In the genomic region with DNA sequence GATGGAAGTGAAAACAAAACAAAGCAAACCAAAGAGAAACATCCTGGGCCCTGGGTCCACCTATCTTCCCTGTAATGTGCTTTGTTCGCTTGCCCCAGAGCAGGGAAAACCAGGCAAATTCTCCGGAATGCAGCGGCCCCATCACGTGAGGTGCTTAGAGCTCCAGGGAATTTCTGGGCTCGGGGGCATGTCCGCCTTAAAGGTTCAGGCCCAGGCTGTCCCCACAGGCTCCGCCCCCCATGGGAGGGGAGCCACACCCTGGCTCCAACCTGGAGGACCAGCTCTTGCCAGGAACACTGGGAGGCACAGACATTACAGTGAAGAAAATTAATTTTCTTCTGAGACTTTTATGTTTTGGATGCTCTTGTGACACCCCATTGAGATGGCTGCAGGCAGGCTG, we compare ENCODE assay signal across 18 cellular contexts.
A peak's percentile ranks its signal among the peaks of the same experiment; 100 is the strongest.
DNase-seq lines count a peak whose midpoint lies in the region; ATAC-seq and TF ChIP-seq lines count a peak whose summit lies in the region.
"Had no signal": no experiment of that assay in that cellular context is flagged by ENCODE, and none has a peak within 500 bp of the region (broad histone marks: within the 10 kb centered on the region; RNA-seq: fewer than 3 reads in every experiment).

No MANE protein-coding gene starts in this region.

- no peak overlapping the region for H3K4me3 ChIP-seq in HUES64 (ENCODE audit: low read length)
- H3K4me3 ChIP-seq: K562, SK-N-MC had no signal

- peaks cover 22% of the 10 kb centered on the region for H3K4me1 ChIP-seq in HUES64 (ENCODE audit: insufficient read depth, low read length)

- H3K9me3 Mint-ChIP-seq in nephron progenitor cell = no peaks in the 10 kb centered on the region
- H3K9me3 Mint-ChIP-seq: CD4-positive, CD25-positive, alpha-beta regulatory T cell had no signal

- WGBS in HUES64 = 43% methylated on average over 7 of the region's 7 CpGs

- H3K36me3 ChIP-seq in HUES64 (ENCODE audit: insufficient read depth, low read length) = no peaks in the 10 kb centered on the region

- H3K9me3 ChIP-seq in HUES64 (ENCODE audit: insufficient read depth, low read depth, low read length) = no peaks in the 10 kb centered on the region

- DNase-seq in ELF-1 (ENCODE audit: low read depth, low spot score) (peak; percentile 96), iPS DF 19.7 (ENCODE audit: low read depth, low spot score) (peak; percentile 40), nephron progenitor cell (peak; percentile 28), DMS 273 treated with DMSO at 0.1 percent for 48 hours (lab: John Stamatoyannopoulos, UW) (no peak)
- DNase-seq: AML-193; Calu3; CD4-positive, CD25-positive, alpha-beta regulatory T cell; DND-41; GOT3; NCI-H1436; NCI-H2029 treated with DMSO at 0.1 percent for 48 hours; NCI-H226; NCI-H526 had no signal

- H3K27me3 Mint-ChIP-seq in nephron progenitor cell (ENCODE audit: low read depth, poor library complexity) = peaks cover 3% of the 10 kb centered on the region
- H3K27me3 Mint-ChIP-seq: CD4-positive, CD25-positive, alpha-beta regulatory T cell had no signal

- H3K36me3 Mint-ChIP-seq in nephron progenitor cell (ENCODE audit: low read depth) = peaks cover 8% of the 10 kb centered on the region

- no peak for TF ChIP-seq CTCF in nephron progenitor cell (IDR thresholded peaks at IDR 0.05)

- H3K4me1 Mint-ChIP-seq in nephron progenitor cell = peaks cover 32% of the 10 kb centered on the region

- H3K9ac ChIP-seq in HUES64 (ENCODE audit: low read depth, low read length) = peak overlapping the region; percentile 48

- no peak for ATAC-seq in HG03457 (IDR thresholded peaks at IDR 0.05; ENCODE audit: unreplicated experiment)
- ATAC-seq in HG03139 (IDR thresholded peaks at IDR 0.05; ENCODE audit: unreplicated experiment) = no peak
- ATAC-seq: K562 had no signal

- no peaks in the 10 kb centered on the region for H3K27me3 ChIP-seq in HUES64 (ENCODE audit: insufficient read depth, low read length)

- H3K27ac Mint-ChIP-seq in nephron progenitor cell = no peak overlapping the region
- H3K27ac Mint-ChIP-seq: CD4-positive, CD25-positive, alpha-beta regulatory T cell had no signal

- H3K27ac ChIP-seq in HUES64 (ENCODE audit: low read depth, low read length) = no peak overlapping the region
- H3K27ac ChIP-seq: SK-N-MC had no signal

- H3K4me3 Mint-ChIP-seq in nephron progenitor cell = no peak overlapping the region
- H3K4me3 Mint-ChIP-seq: CD4-positive, CD25-positive, alpha-beta regulatory T cell had no signal
